ENCODE assay signal across 15 cellular contexts in the genomic region with DNA sequence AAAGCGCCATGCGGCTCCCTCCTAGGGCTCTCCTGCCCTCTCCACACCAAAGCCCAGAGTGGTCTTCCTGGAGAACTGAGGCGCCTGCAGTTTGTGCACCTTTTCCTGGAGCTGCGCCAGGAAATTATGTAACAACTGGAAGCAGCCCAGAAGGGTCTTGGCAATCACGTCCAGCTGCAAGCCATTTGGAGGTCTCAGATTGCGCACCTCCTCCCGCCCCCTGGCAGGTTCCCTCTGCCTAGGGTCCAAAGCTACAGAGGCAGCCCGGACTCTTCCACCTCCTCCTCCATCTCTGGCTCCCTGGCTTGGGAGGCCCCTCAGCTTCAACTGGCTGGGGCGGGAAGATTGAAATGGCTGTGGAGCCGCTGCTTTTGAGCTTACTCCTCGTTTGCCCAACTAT. TPM values are rescaled to one million over a fixed set of nuclear protein-coding genes. Genes with fewer than 3 reads are reported as not detected.
A peak's percentile ranks its signal among the peaks of the same experiment; 100 is the strongest.
DNase-seq lines count a peak whose midpoint lies in the region; ATAC-seq and TF ChIP-seq lines count a peak whose summit lies in the region.
"Had no signal": no experiment of that assay in that cellular context is flagged by ENCODE, and none has a peak within 500 bp of the region (broad histone marks: within the 10 kb centered on the region; RNA-seq: fewer than 3 reads in every experiment).

No MANE protein-coding gene starts in this region.

- peak overlapping the region; percentile 97 for H3K4me2 ChIP-seq in BLaER1

- peaks cover 14% of the 10 kb centered on the region; the same call in 1 of the 2 replicates for H3K4me1 ChIP-seq in BLaER1
- peaks cover 0 to 6% of the 10 kb centered on the region in 2 donors for H3K4me1 ChIP-seq in ascending aorta

- ATAC-seq in GM21390 (IDR thresholded peaks at IDR 0.05; ENCODE audit: unreplicated experiment) = no peak
- ATAC-seq: natural killer cell, T-helper 17 cell had no signal

- TF ChIP-seq CTCF in Calu3 (IDR thresholded peaks at IDR 0.05; ENCODE audit: unreplicated experiment) (no peak), brain (conservative IDR thresholded peaks at IDR 0.05) (no peak), neural crest cell (conservative IDR thresholded peaks at IDR 0.05) (no peak), ascending aorta (IDR thresholded peaks at IDR 0.05) (no peak)

- no peak overlapping the region for H3K27ac Mint-ChIP-seq in Calu3 (ENCODE audit: unreplicated experiment)
- H3K27ac Mint-ChIP-seq in brain = peak overlapping the region in 2 of 5 experiments; percentile 33 to 39
- no peak overlapping the region for H3K27ac Mint-ChIP-seq in neural crest cell (ENCODE audit: unreplicated experiment)
- H3K27ac Mint-ChIP-seq in activated CD4-positive, alpha-beta T cell treated with anti-CD3 and anti-CD28 coated beads, Interleukin-2, amount 10 ng/mL, durations not matched to agents 7 days and 5 days = no peak overlapping the region
- H3K27ac Mint-ChIP-seq: natural killer cell, T-helper 17 cell had no signal

- H3K27ac ChIP-seq in BLaER1 = no peak overlapping the region
- H3K27ac ChIP-seq in ascending aorta = no peak overlapping the region

- H3K4me3 Mint-ChIP-seq in Calu3 (ENCODE audit: low read depth, unreplicated experiment) (peak overlapping the region; percentile 88), brain (peak overlapping the region; percentile 75 to 84 (median 77)), neural crest cell (peak overlapping the region; percentile 59)
- no peak overlapping the region for H3K4me3 Mint-ChIP-seq in activated CD4-positive, alpha-beta T cell treated with anti-CD3 and anti-CD28 coated beads, Interleukin-2, amount 10 ng/mL, durations not matched to agents 7 days and 5 days
- H3K4me3 Mint-ChIP-seq: natural killer cell had no signal

- H3K4me3 ChIP-seq in BLaER1 (peak overlapping the region; percentile 89; the same call in 1 of the 2 replicates), ascending aorta (peak overlapping the region in 1 of 2 donors; percentile 92)

- H3K9ac ChIP-seq in BLaER1 = no peak overlapping the region

- H3K4me1 Mint-ChIP-seq in Calu3 (ENCODE audit: low read depth, unreplicated experiment) (peaks cover 16% of the 10 kb centered on the region), brain (peaks cover 24% of the 10 kb centered on the region), neural crest cell (peaks cover 6% of the 10 kb centered on the region)
- peaks cover 27% of the 10 kb centered on the region for H3K4me1 Mint-ChIP-seq in activated CD4-positive, alpha-beta T cell treated with anti-CD3 and anti-CD28 coated beads, Interleukin-2, amount 10 ng/mL, durations not matched to agents 7 days and 5 days

- CTCF ChIA-PET in Calu3 (lab: Charles Lee) = no interaction called here
- CTCF ChIA-PET in activated CD4-positive, alpha-beta T cell treated with anti-CD3 and anti-CD28 coated beads, Interleukin-2, amount 10 ng/mL, durations not matched to agents 7 days and 5 days (lab: Charles Lee) = interaction anchor here (0.9 kb wide), 1 partner anchor 10 kb away, joined by 3 read pairs; no protein-coding TSS in a partner anchor

- H3K27me3 ChIP-seq in BLaER1 (peaks cover 39% of the 10 kb centered on the region), ascending aorta (no peaks in the 10 kb centered on the region)

- H3K9me3 ChIP-seq in BLaER1 = no peaks in the 10 kb centered on the region
- no peaks in the 10 kb centered on the region for H3K9me3 ChIP-seq in ascending aorta

- H4K20me1 ChIP-seq in BLaER1 = no peaks in the 10 kb centered on the region

- intact Hi-C loops in Calu3 (cut with micrococcal nuclease; ENCODE audit: unreplicated experiment) (no loop called here), ascending aorta (cut with DNase I) (no loop called here)

- POLR2A ChIA-PET in activated CD4-positive, alpha-beta T cell treated with anti-CD3 and anti-CD28 coated beads, Interleukin-2, amount 10 ng/mL, durations not matched to agents 7 days and 5 days (lab: Charles Lee) = no interaction called here

- no peak for DNase-seq in Calu3
- no peak for DNase-seq in neural crest cell (ENCODE audit: low read depth, low spot score)
- no peak for DNase-seq in activated CD4-positive, alpha-beta T cell treated with anti-CD3 and anti-CD28 coated beads, Interleukin-2, amount 10 ng/mL, durations not matched to agents 7 days and 5 days
- DNase-seq in ascending aorta (ENCODE audit: low spot score in 2 of 2) = no peak
- DNase-seq: activated CD4-positive, alpha-beta T cell treated with anti-CD3 and anti-CD28 coated beads, Interleukin-2, amount 50 U/mL, for 1 hour; COR-L47; natural killer cell; RPMI8226; T-helper 17 cell had no signal

- H3K27me3 Mint-ChIP-seq in Calu3 (ENCODE audit: unreplicated experiment) = peaks cover 84% of the 10 kb centered on the region
- H3K27me3 Mint-ChIP-seq in brain = peaks cover 24% of the 10 kb centered on the region
- H3K27me3 Mint-ChIP-seq in neural crest cell (ENCODE audit: low read depth) = peaks cover 84% of the 10 kb centered on the region
- peaks cover 61% of the 10 kb centered on the region for H3K27me3 Mint-ChIP-seq in activated CD4-positive, alpha-beta T cell treated with anti-CD3 and anti-CD28 coated beads, Interleukin-2, amount 10 ng/mL, durations not matched to agents 7 days and 5 days

- H3K36me3 Mint-ChIP-seq in Calu3 (ENCODE audit: insufficient read depth, unreplicated experiment) (peaks cover 14% of the 10 kb centered on the region), brain (peaks cover under 1% of the 10 kb centered on the region), neural crest cell (ENCODE audit: low read depth) (no peaks in the 10 kb centered on the region)
- no peaks in the 10 kb centered on the region for H3K36me3 Mint-ChIP-seq in activated CD4-positive, alpha-beta T cell treated with anti-CD3 and anti-CD28 coated beads, Interleukin-2, amount 10 ng/mL, durations not matched to agents 7 days and 5 days (ENCODE audit: low read depth)
- H3K36me3 Mint-ChIP-seq: natural killer cell had no signal

- no TSS peak for BruUV-seq in Calu3 (replicated peaks; lab: Mats Ljungman, UMichigan)

- H3K9me3 Mint-ChIP-seq in Calu3 (ENCODE audit: low read depth, unreplicated experiment) (no peaks in the 10 kb centered on the region), brain (peaks cover 0 to 6% (median 3%) of the 10 kb centered on the region in 5 experiments), neural crest cell (no peaks in the 10 kb centered on the region)
- H3K9me3 Mint-ChIP-seq in activated CD4-positive, alpha-beta T cell treated with anti-CD3 and anti-CD28 coated beads, Interleukin-2, amount 10 ng/mL, durations not matched to agents 7 days and 5 days = no peaks in the 10 kb centered on the region
- H3K9me3 Mint-ChIP-seq: natural killer cell had no signal

- H3K36me3 ChIP-seq in BLaER1 = no peaks in the 10 kb centered on the region
- H3K36me3 ChIP-seq in ascending aorta = no peaks in the 10 kb centered on the region

RNA-seq across cellular contexts. Expression of a gene that starts 34.0 kb away (rescaled TPM):
- not detected in 2 replicates for total RNA-seq in Calu3 (2022)
- 1.2 TPM for polyA plus RNA-seq in brain (ENCODE audit: insufficient read depth, low read depth, low replicate concordance)
- total RNA-seq in neural crest cell = not detected in 2 replicates
- total RNA-seq in activated CD4-positive, alpha-beta T cell treated with anti-CD3 and anti-CD28 coated beads, Interleukin-2, amount 10 ng/mL, durations not matched to agents 7 days and 5 days = not detected
- total RNA-seq in ascending aorta = not detected
- total RNA-seq: glomerular endothelial cell, M059J, skeletal muscle tissue, T-helper 17 cell had no signal
